ENCODE assay signal across 25 cellular contexts in the genomic region with DNA sequence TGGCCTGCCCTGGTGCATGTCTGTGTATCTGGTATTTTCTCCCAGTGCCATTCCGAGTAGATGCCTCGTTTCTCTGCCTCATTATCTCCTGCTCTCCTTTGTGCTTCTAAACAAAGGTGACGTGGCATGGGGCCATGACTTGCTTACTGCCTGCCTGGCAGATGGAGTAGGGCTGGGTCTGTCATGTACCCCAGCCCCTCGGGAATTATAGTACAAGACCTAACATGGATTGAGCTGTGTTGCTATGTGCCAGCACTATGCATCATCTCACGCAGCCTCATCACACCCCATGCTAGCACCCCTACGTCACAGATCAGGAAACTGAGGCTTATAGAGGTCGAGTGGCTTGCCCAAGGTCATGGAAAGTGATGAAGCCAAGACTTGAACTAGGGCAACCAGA.
DNase-seq lines count a peak whose midpoint lies in the region; ATAC-seq and TF ChIP-seq lines count a peak whose summit lies in the region.
"Had no signal": no experiment of that assay in that cellular context is flagged by ENCODE, and none has a peak within 500 bp of the region (broad histone marks: within the 10 kb centered on the region; RNA-seq: fewer than 3 reads in every experiment).

No MANE protein-coding gene starts in this region.

- H3K36me3 Mint-ChIP-seq in progenitor cell of endocrine pancreas (ENCODE audit: insufficient read depth) = no peaks in the 10 kb centered on the region
- H3K36me3 Mint-ChIP-seq: activated CD8-positive, alpha-beta memory T cell treated with anti-CD3 and anti-CD28 coated beads, Interleukin-2, amount 10 ng/mL, durations not matched to agents 7 days and 5 days; naive thymus-derived CD4-positive, alpha-beta T cell had no signal

- H3K27ac Mint-ChIP-seq in progenitor cell of endocrine pancreas = no peak overlapping the region
- H3K27ac Mint-ChIP-seq: activated CD4-positive, alpha-beta T cell treated with anti-CD3 and anti-CD28 coated beads, Interleukin-2, amount 10 ng/mL, durations not matched to agents 7 days and 5 days; activated CD8-positive, alpha-beta memory T cell treated with anti-CD3 and anti-CD28 coated beads, Interleukin-2, amount 10 ng/mL, durations not matched to agents 7 days and 5 days; activated T-cell treated with anti-CD3 and anti-CD28 coated beads, Interleukin-2, amount 50 U/mL, for 72 hours; naive thymus-derived CD4-positive, alpha-beta T cell had no signal

- H3K9me3 Mint-ChIP-seq in progenitor cell of endocrine pancreas (ENCODE audit: low read depth) = no peaks in the 10 kb centered on the region
- H3K9me3 Mint-ChIP-seq: activated CD4-positive, alpha-beta T cell treated with anti-CD3 and anti-CD28 coated beads, Interleukin-2, amount 10 ng/mL, durations not matched to agents 7 days and 5 days; activated T-cell treated with anti-CD3 and anti-CD28 coated beads, Interleukin-2, amount 50 U/mL, for 72 hours had no signal

- DNase-seq in cardiac septum (ENCODE audit: low spot score) = peak; percentile 75
- DNase-seq in heart right ventricle = no peak
- peak; percentile 62 for DNase-seq in NCI-H1436 treated with DMSO at 0.1 percent for 48 hours (lab: John Stamatoyannopoulos, UW)
- peak; percentile 97 for DNase-seq in NCI-H69 (lab: John Stamatoyannopoulos, UW)
- no peak for DNase-seq in tibial artery
- DNase-seq in MV-4-11 (lab: John Stamatoyannopoulos, UW) = no peak
- DNase-seq in progenitor cell of endocrine pancreas (ENCODE audit: low spot score, unreplicated experiment) = no peak
- DNase-seq: ACHN; activated CD4-positive, alpha-beta T cell treated with anti-CD3 and anti-CD28 coated beads, Interleukin-2, amount 10 ng/mL, durations not matched to agents 7 days and 5 days; activated CD8-positive, alpha-beta memory T cell treated with anti-CD3 and anti-CD28 coated beads, Interleukin-2, amount 10 ng/mL, durations not matched to agents 7 days and 5 days; activated naive CD4-positive, alpha-beta T cell treated with Interleukin-2 at 50 U/mL for 16 hours; activated T-cell treated with anti-CD3 and anti-CD28 coated beads, Interleukin-2, amount 50 U/mL, for 72 hours; colonic mucosa; hypothalamus; left lung; naive thymus-derived CD4-positive, alpha-beta T cell; NCI-H2107; NCI-H774; occipital lobe; PC-3; SHP77 treated with DMSO at 0.1 percent for 48 hours; T1000 had no signal

- intact Hi-C loops in cardiac septum (cut with DNase I) (loop anchor here (5.0 to 10.0 kb wide), 3 partner anchors 126 to 599 kb away; no protein-coding TSS in a partner anchor), heart right ventricle (cut with DNase I) (loop anchor here in 6 of 10 donors (2.0 to 10.0 kb wide), 6 partner anchors 81 to 129 kb away; no protein-coding TSS in a partner anchor), tibial artery (cut with DNase I; ENCODE audit: low total_unique reads) (loop anchor here (10.0 kb wide), 1 partner anchor 251 kb away; no protein-coding TSS in a partner anchor)

- H3K9me3 ChIP-seq in heart right ventricle (no peaks in the 10 kb centered on the region), tibial artery (no peaks in the 10 kb centered on the region)
- H3K9me3 ChIP-seq: BLaER1, colonic mucosa, esophagus muscularis mucosa, left lung had no signal

- H3K4me1 Mint-ChIP-seq in progenitor cell of endocrine pancreas (ENCODE audit: low read depth) = no peaks in the 10 kb centered on the region
- H3K4me1 Mint-ChIP-seq: activated CD4-positive, alpha-beta T cell treated with anti-CD3 and anti-CD28 coated beads, Interleukin-2, amount 10 ng/mL, durations not matched to agents 7 days and 5 days; activated CD8-positive, alpha-beta memory T cell treated with anti-CD3 and anti-CD28 coated beads, Interleukin-2, amount 10 ng/mL, durations not matched to agents 7 days and 5 days had no signal

- H3K4me1 ChIP-seq in heart right ventricle (peaks cover 33 to 91% (median 81%) of the 10 kb centered on the region in 9 donors), tibial artery (peaks cover 0 to 83% (median 63%) of the 10 kb centered on the region in 4 donors)
- H3K4me1 ChIP-seq: colonic mucosa had no signal

- TF ChIP-seq CTCF in heart right ventricle (IDR thresholded peaks at IDR 0.05) = no peak
- TF ChIP-seq CTCF in tibial artery (IDR thresholded peaks at IDR 0.05) = no peak
- no peak for TF ChIP-seq CTCF in progenitor cell of endocrine pancreas (IDR thresholded peaks at IDR 0.05; ENCODE audit: unreplicated experiment)

- H3K27ac ChIP-seq in heart right ventricle (peak overlapping the region in 5 of 10 donors; percentile 30 to 95 (median 87)), tibial artery (peak overlapping the region; percentile 17 to 24)
- H3K27ac ChIP-seq: BLaER1, colonic mucosa, esophagus muscularis mucosa, left lung had no signal

- H3K27me3 Mint-ChIP-seq in progenitor cell of endocrine pancreas = no peaks in the 10 kb centered on the region
- H3K27me3 Mint-ChIP-seq: activated CD4-positive, alpha-beta T cell treated with anti-CD3 and anti-CD28 coated beads, Interleukin-2, amount 10 ng/mL, durations not matched to agents 7 days and 5 days; activated CD8-positive, alpha-beta memory T cell treated with anti-CD3 and anti-CD28 coated beads, Interleukin-2, amount 10 ng/mL, durations not matched to agents 7 days and 5 days had no signal

- no peak overlapping the region for H3K4me3 ChIP-seq in heart right ventricle
- H3K4me3 ChIP-seq in tibial artery = no peak overlapping the region
- H3K4me3 ChIP-seq: BLaER1, colonic mucosa, esophagus muscularis mucosa, left lung, smooth muscle cell had no signal

- no peak overlapping the region for H3K4me3 Mint-ChIP-seq in progenitor cell of endocrine pancreas (ENCODE audit: low read depth)
- H3K4me3 Mint-ChIP-seq: activated CD4-positive, alpha-beta T cell treated with anti-CD3 and anti-CD28 coated beads, Interleukin-2, amount 10 ng/mL, durations not matched to agents 7 days and 5 days; activated CD8-positive, alpha-beta memory T cell treated with anti-CD3 and anti-CD28 coated beads, Interleukin-2, amount 10 ng/mL, durations not matched to agents 7 days and 5 days; activated T-cell treated with anti-CD3 and anti-CD28 coated beads, Interleukin-2, amount 50 U/mL, for 72 hours; naive thymus-derived CD4-positive, alpha-beta T cell had no signal

- 54 to 74% methylated on average over 7 of the region's 7 CpGs for WGBS in heart right ventricle, 2 donors

- H3K36me3 ChIP-seq in heart right ventricle (no peaks in the 10 kb centered on the region), tibial artery (no peaks in the 10 kb centered on the region)
- H3K36me3 ChIP-seq: BLaER1, colonic mucosa, esophagus muscularis mucosa, left lung had no signal

- H3K27me3 ChIP-seq in heart right ventricle (no peaks in the 10 kb centered on the region), tibial artery (no peaks in the 10 kb centered on the region)
- H3K27me3 ChIP-seq: BLaER1, colonic mucosa, esophagus muscularis mucosa, left lung had no signal

- ATAC-seq in heart right ventricle = no peak
- ATAC-seq: activated CD8-positive, alpha-beta memory T cell treated with anti-CD3 and anti-CD28 coated beads, Interleukin-2, amount 10 ng/mL, durations not matched to agents 7 days and 5 days; activated T-cell treated with anti-CD3 and anti-CD28 coated beads, Interleukin-2, amount 50 U/mL, for 72 hours; left lung; naive thymus-derived CD4-positive, alpha-beta T cell; PC-3 had no signal

Comparison
In these comparisons a context has a peak if more than half of its experiments do, and no peak if none do; other contexts are left out.
1. DNase-seq: peak in cardiac septum (single experiment), NCI-H1436 treated with DMSO at 0.1 percent for 48 hours (single experiment) and NCI-H69 (single experiment); none in heart right ventricle (0 of 2), tibial artery (0 of 2), MV-4-11 (single experiment) and progenitor cell of endocrine pancreas (single experiment).